6 cellular contexts compared by ENCODE assay signal in the genomic region with DNA sequence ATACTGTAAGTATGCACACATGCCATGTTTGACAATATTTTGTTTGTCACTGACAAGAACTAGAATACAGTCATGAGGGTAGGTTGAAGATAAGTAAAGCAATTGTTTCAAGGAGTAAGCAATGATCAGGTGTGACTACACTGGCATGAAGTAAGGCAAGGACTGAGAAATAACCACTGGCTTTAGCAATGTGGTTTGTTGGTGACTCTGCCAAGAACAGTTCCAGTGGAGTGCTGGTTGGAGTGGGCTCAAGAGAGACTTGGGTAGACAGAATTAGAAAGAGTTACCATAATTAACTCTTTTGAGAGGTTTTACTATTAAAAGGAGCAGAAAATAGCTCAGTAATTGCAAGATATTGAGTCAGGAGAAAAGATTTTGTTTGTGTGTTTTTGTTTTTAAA.
"Had no signal": no experiment of that assay in that cellular context is flagged by ENCODE, and none has a peak within 500 bp of the region (broad histone marks: within the 10 kb centered on the region; RNA-seq: fewer than 3 reads in every experiment).

No MANE protein-coding gene starts in this region.

- H3K4me3 ChIP-seq: GM23338, K562 had no signal

- ATAC-seq: GM23338, K562 had no signal

- DNase-seq: H9, HCEC 1CT, IMR-90, KG1 had no signal
